ENCODE assay signal across 29 cellular contexts in genomic region chr12:6640497-6640896, GRCh38. TPM values are rescaled to one million over a fixed set of nuclear protein-coding genes. Genes with fewer than 3 reads are reported as not detected.
"Had no signal": no experiment of that assay in that cellular context is flagged by ENCODE, and none has a peak within 500 bp of the region (broad histone marks: within the 10 kb centered on the region; RNA-seq: fewer than 3 reads in every experiment).

No MANE protein-coding gene starts in this region.

- ATAC-seq: activated CD4-positive, CD25-positive, alpha-beta regulatory T cell treated with anti-CD3 and anti-CD28 coated beads, Interleukin-2, amount 50 U/mL, for 24 hours; activated CD8-positive, alpha-beta T cell treated with anti-CD3 and anti-CD28 coated beads for 36 hours; activated naive CD4-positive, alpha-beta T cell treated with anti-CD3 and anti-CD28 coated beads, Interleukin-2, amount 50 U/mL, for 72 hours; activated T-cell treated with anti-CD3 and anti-CD28 coated beads, Interleukin-2, amount 50 U/mL, for 72 hours; body of pancreas; foreskin keratinocyte; gastrocnemius medialis; heart right ventricle had no signal

- H3K27me3 Mint-ChIP-seq: activated B cell treated with CpG ODN at 0.5 μM for 24 hours; activated CD8-positive, alpha-beta T cell treated with anti-CD3 and anti-CD28 coated beads for 36 hours had no signal

- H3K4me1 ChIP-seq: adrenal gland, body of pancreas, colonic mucosa, gastrocnemius medialis had no signal

- DNase-seq: activated B cell treated with CpG ODN at 0.5 μM for 24 hours; activated CD4-positive, alpha-beta T cell treated with anti-CD3 and anti-CD28 coated beads for 48 hours; activated CD4-positive, alpha-beta T cell treated with anti-CD3 and anti-CD28 coated beads, Interleukin-2, amount 50 U/mL, for 1 hour; activated CD4-positive, alpha-beta T cell treated with anti-CD3 and anti-CD28 coated beads, Interleukin-2, amount 50 U/mL, for 48 hours; activated CD8-positive, alpha-beta memory T cell treated with anti-CD3 and anti-CD28 coated beads for 24 hours; activated CD8-positive, alpha-beta T cell treated with anti-CD3 and anti-CD28 coated beads for 36 hours; activated gamma-delta T cell; activated naive CD4-positive, alpha-beta T cell; activated naive CD4-positive, alpha-beta T cell treated with anti-CD3 and anti-CD28 coated beads, Interleukin-2, amount 10 ng/mL, durations not matched to agents 7 days and 5 days; activated T-cell treated with anti-CD3 and anti-CD28 coated beads, Interleukin-2, amount 50 U/mL, for 72 hours; adrenal gland; amygdala; aorta; body of pancreas; caudate nucleus; colonic mucosa; effector memory CD4-positive, alpha-beta T cell; endodermal cell; erythroblast; foreskin keratinocyte; gastrocnemius medialis; heart right ventricle; T1000; WERI-Rb-1 had no signal

- H3K9me3 ChIP-seq: adrenal gland, body of pancreas, colonic mucosa, esophagus muscularis mucosa, gastrocnemius medialis had no signal

- H3K4me3 Mint-ChIP-seq: activated B cell treated with CpG ODN at 0.5 μM for 24 hours; activated CD8-positive, alpha-beta T cell treated with anti-CD3 and anti-CD28 coated beads for 36 hours; activated naive CD4-positive, alpha-beta T cell treated with anti-CD3 and anti-CD28 coated beads, Interleukin-2, amount 10 ng/mL, durations not matched to agents 7 days and 5 days; activated T-cell treated with anti-CD3 and anti-CD28 coated beads, Interleukin-2, amount 50 U/mL, for 72 hours; endodermal cell had no signal

- H3K36me3 ChIP-seq: adrenal gland, colonic mucosa, esophagus muscularis mucosa, gastrocnemius medialis, heart right ventricle, WERI-Rb-1 had no signal

- H3K27me3 ChIP-seq: adrenal gland, body of pancreas, colonic mucosa, dorsolateral prefrontal cortex, heart right ventricle had no signal

- H3K27ac Mint-ChIP-seq: activated B cell treated with CpG ODN at 0.5 μM for 24 hours; activated CD8-positive, alpha-beta T cell treated with anti-CD3 and anti-CD28 coated beads for 36 hours; activated naive CD4-positive, alpha-beta T cell treated with anti-CD3 and anti-CD28 coated beads, Interleukin-2, amount 10 ng/mL, durations not matched to agents 7 days and 5 days; activated T-cell treated with anti-CD3 and anti-CD28 coated beads, Interleukin-2, amount 50 U/mL, for 72 hours; endodermal cell had no signal

- H3K4me3 ChIP-seq: adrenal gland, body of pancreas, colonic mucosa, dorsolateral prefrontal cortex, esophagus muscularis mucosa, gastrocnemius medialis, heart right ventricle had no signal

- H3K27ac ChIP-seq: adrenal gland, body of pancreas, colonic mucosa, esophagus muscularis mucosa, foreskin keratinocyte, gastrocnemius medialis, WERI-Rb-1 had no signal

- H3K9me3 Mint-ChIP-seq: endodermal cell had no signal

RNA-seq across cellular contexts. Expression of gene LPAR5, which starts 4.7 kb away (rescaled TPM):
- total RNA-seq: glomerular endothelial cell had no signal
